1 cellular context compared by ENCODE assay signal in genomic region chr11:96356837-96357236, GRCh38.
TF ChIP-seq lines count a peak whose summit lies in the region.

No MANE protein-coding gene starts in this region.

TF ChIP-seq in WTC11, 78 proteins besides CTCF, POLR2A, EP300 and RAD21 (continued from another document):
- TF ChIP-seq PRRX2 (CRISPR knock-in tag; IDR thresholded peaks at IDR 0.05) (no peak), NR1H2 (CRISPR knock-in tag; IDR thresholded peaks at IDR 0.05) (no peak), IRF1 (CRISPR knock-in tag; IDR thresholded peaks at IDR 0.05) (no peak), ATF1 (CRISPR knock-in tag; IDR thresholded peaks at IDR 0.05) (no peak), PREB (CRISPR knock-in tag; IDR thresholded peaks at IDR 0.05; ENCODE audit: borderline replicate concordance) (no peak), ZBTB43 (CRISPR knock-in tag; IDR thresholded peaks at IDR 0.05) (no peak), GRHL2 (CRISPR knock-in tag; IDR thresholded peaks at IDR 0.05; ENCODE audit: insufficient replicate concordance, severe bottlenecking) (no peak), ELF4 (CRISPR knock-in tag; IDR thresholded peaks at IDR 0.05; ENCODE audit: low read depth) (no peak), SOX15 (CRISPR knock-in tag; IDR thresholded peaks at IDR 0.05) (no peak), STAT6 (CRISPR knock-in tag; conservative IDR thresholded peaks at IDR 0.05; ENCODE audit: low read depth) (no peak), ZNF281 (CRISPR knock-in tag; IDR thresholded peaks at IDR 0.05) (no peak)
